Comparison of ENCODE assay signal across 12 cellular contexts in the genomic region with DNA sequence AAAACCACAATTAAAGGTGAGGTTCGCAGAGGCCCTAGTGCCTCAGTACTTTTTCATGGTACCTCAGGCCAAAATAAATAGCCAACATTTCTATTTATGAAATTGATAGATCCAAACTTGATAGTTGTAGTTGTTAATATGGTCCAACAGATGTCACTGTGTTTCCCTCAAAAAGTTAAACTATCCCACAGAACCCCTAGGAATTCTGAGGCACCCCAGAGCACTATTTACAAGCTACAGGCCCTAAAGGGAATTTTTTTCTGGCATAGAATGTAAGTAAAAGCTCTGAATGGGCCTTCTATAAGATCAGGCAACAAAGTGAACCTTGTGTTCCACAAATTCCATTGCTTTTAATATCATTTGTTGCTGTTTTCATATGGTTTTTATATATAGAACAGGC. TPM values are rescaled to one million over a fixed set of nuclear protein-coding genes. Genes with fewer than 3 reads are reported as not detected.
A peak's percentile ranks its signal among the peaks of the same experiment; 100 is the strongest.
DNase-seq lines count a peak whose midpoint lies in the region; ATAC-seq and TF ChIP-seq lines count a peak whose summit lies in the region.
"Had no signal": no experiment of that assay in that cellular context is flagged by ENCODE, and none has a peak within 500 bp of the region (broad histone marks: within the 10 kb centered on the region; RNA-seq: fewer than 3 reads in every experiment).

No MANE protein-coding gene starts in this region.

- no peaks in the 10 kb centered on the region for H3K27me3 Mint-ChIP-seq in CD4-positive, alpha-beta T cell

- TF ChIP-seq CTCF in CD4-positive, alpha-beta T cell (IDR thresholded peaks at IDR 0.05) = peak; percentile 53
- TF ChIP-seq CTCF in HEK293 (tag by site-specific recombination; IDR thresholded peaks at IDR 0.05) (no peak), body of pancreas (IDR thresholded peaks at IDR 0.05) (peak in 5 of 7 experiments; percentile 22 to 37 (median 30))

- H3K4me3 Mint-ChIP-seq in CD4-positive, alpha-beta T cell = no peak overlapping the region

- CTCF ChIA-PET in CD4-positive, alpha-beta T cell (lab: Charles Lee) = no interaction called here
- CTCF ChIA-PET in HEK293 (lab: Yijun Ruan, JAX) = interaction anchor here (0.6 to 1.9 kb wide), 10 partner anchors 30 to 608 kb away, joined by 3 to 6 read pairs (median 3); no protein-coding TSS in a partner anchor

- TF ChIP-seq POLR2A in body of pancreas (IDR thresholded peaks at IDR 0.05) = no peak

- H3K36me3 ChIP-seq in HEK293 (ENCODE audit: control insufficient read depth in 2 of 2, insufficient read depth in 1 of 2, low read length in 2 of 2) (no peaks in the 10 kb centered on the region), body of pancreas (replicated peaks in 1 of 2; ENCODE audit: insufficient read depth in 1 of 2, low read depth in 2 of 2) (no peaks in the 10 kb centered on the region)
- H3K36me3 ChIP-seq: ovary had no signal

- H3K9me3 Mint-ChIP-seq in CD4-positive, alpha-beta T cell = no peaks in the 10 kb centered on the region
- H3K9me3 Mint-ChIP-seq in activated naive CD4-positive, alpha-beta T cell treated with anti-CD3 and anti-CD28 coated beads, Interleukin-2, amount 50 U/mL, for 72 hours = no peaks in the 10 kb centered on the region

- DNase-seq in CD4-positive, alpha-beta T cell = no peak
- DNase-seq in body of pancreas (no peak), myocyte (ENCODE audit: low read depth) (peak; percentile 46)
- DNase-seq in activated CD4-positive, CD25-positive, alpha-beta regulatory T cell treated with anti-CD3 and anti-CD28 coated beads, Interleukin-2, amount 50 U/mL, for 72 hours = no peak
- DNase-seq in activated naive CD4-positive, alpha-beta T cell treated with anti-CD3 and anti-CD28 coated beads, Interleukin-2, amount 50 U/mL, for 72 hours (ENCODE audit: low spot score in 2 of 2) = no peak
- DNase-seq in stimulated activated naive CD8-positive, alpha-beta T cell treated with anti-CD3 and anti-CD28 coated beads, Interleukin-15, Interleukin-2, amounts not matched to agents 100 U/mL and 50 U/mL, for 24 hours = no peak
- DNase-seq: activated CD8-positive, alpha-beta memory T cell treated with anti-CD3 and anti-CD28 coated beads, Interleukin-2, amount 50 U/mL, for 4 hours; NK-92 treated with Interleukin-12 subunit alpha and Interleukin-12 subunit beta, amount 100 ng/mL, for 24 hours; ovary; stimulated activated naive CD4-positive, alpha-beta T cell had no signal

- peaks cover 25% of the 10 kb centered on the region for H3K4me1 Mint-ChIP-seq in CD4-positive, alpha-beta T cell (ENCODE audit: low read depth)

- 26 to 28% methylated on average over 1 of the region's 1 CpG for WGBS in body of pancreas, 2 donors

- H3K9me3 ChIP-seq in CD4-positive, alpha-beta T cell (ENCODE audit: control insufficient read depth, low read length) = no peaks in the 10 kb centered on the region
- no peaks in the 10 kb centered on the region for H3K9me3 ChIP-seq in HEK293 (ENCODE audit: control insufficient read depth, insufficient read depth, low read depth, low read length)
- no peaks in the 10 kb centered on the region for H3K9me3 ChIP-seq in body of pancreas
- H3K9me3 ChIP-seq: ovary had no signal

- peaks cover 6% of the 10 kb centered on the region for H3K36me3 Mint-ChIP-seq in CD4-positive, alpha-beta T cell (ENCODE audit: low read depth)
- peaks cover 0 to 13% of the 10 kb centered on the region in 2 donors for H3K36me3 Mint-ChIP-seq in activated naive CD4-positive, alpha-beta T cell treated with anti-CD3 and anti-CD28 coated beads, Interleukin-2, amount 50 U/mL, for 72 hours

- H3K4me3 ChIP-seq in HEK293 (ENCODE audit: low read depth, low read length) (no peak overlapping the region), body of pancreas (no peak overlapping the region)
- H3K4me3 ChIP-seq: ovary had no signal

- no peak overlapping the region for H3K27ac ChIP-seq in CD4-positive, alpha-beta T cell (ENCODE audit: low read depth, low read length)
- H3K27ac ChIP-seq in HEK293 (ENCODE audit: extremely low read depth, low read depth, low read length) (no peak overlapping the region), body of pancreas (no peak overlapping the region)
- H3K27ac ChIP-seq: ovary had no signal

- no peak for ATAC-seq in CD4-positive, alpha-beta T cell (ENCODE audit: poor library complexity)
- ATAC-seq in body of pancreas (no peak), GM19328 (IDR thresholded peaks at IDR 0.05; ENCODE audit: unreplicated experiment) (no peak)
- no peak for ATAC-seq in activated naive CD4-positive, alpha-beta T cell treated with anti-CD3 and anti-CD28 coated beads, Interleukin-2, amount 50 U/mL, for 72 hours
- ATAC-seq in stimulated activated naive CD8-positive, alpha-beta T cell treated with anti-CD3 and anti-CD28 coated beads, Interleukin-15, Interleukin-2, amounts not matched to agents 100 U/mL and 50 U/mL, for 24 hours = no peak

- H3K27me3 ChIP-seq in CD4-positive, alpha-beta T cell (ENCODE audit: control insufficient read depth, insufficient read depth, low read length) = no peaks in the 10 kb centered on the region
- no peaks in the 10 kb centered on the region for H3K27me3 ChIP-seq in body of pancreas
- H3K27me3 ChIP-seq: ovary had no signal

- H3K27ac Mint-ChIP-seq in CD4-positive, alpha-beta T cell = peak overlapping the region; percentile 40
- H3K27ac Mint-ChIP-seq in activated naive CD4-positive, alpha-beta T cell treated with anti-CD3 and anti-CD28 coated beads, Interleukin-2, amount 50 U/mL, for 72 hours = no peak overlapping the region

- intact Hi-C loops in CD4-positive, alpha-beta T cell (cut with DNase I, micrococcal nuclease) = loop anchor here (2.0 to 10.0 kb wide), 4 partner anchors 46 to 1041 kb away; no protein-coding TSS in a partner anchor
- intact Hi-C loops in body of pancreas (cut with DNase I) = no loop called here

- POLR2A ChIA-PET in CD4-positive, alpha-beta T cell (lab: Charles Lee) = no interaction called here
- POLR2A ChIA-PET in HEK293 (lab: Yijun Ruan, JAX) = no interaction called here

- no peaks in the 10 kb centered on the region for H3K4me1 ChIP-seq in HEK293 (ENCODE audit: control insufficient read depth, insufficient read depth, low read length)
- peaks cover 5% of the 10 kb centered on the region for H3K4me1 ChIP-seq in body of pancreas

TF ChIP-seq in HEK293, 187 proteins besides CTCF, POLR2A, EP300 and RAD21:
- TF ChIP-seq ZNF654 (tag by site-specific recombination; IDR thresholded peaks at IDR 0.05; ENCODE audit: low read depth) (peak; percentile 17), SCRT2 (tag by site-specific recombination; IDR thresholded peaks at IDR 0.05) (no peak)

RNA-seq across cellular contexts. Expression of a gene that starts 3.8 kb away (rescaled TPM):
- 10 to 100 TPM; 72.5 to 75.9 TPM for total RNA-seq in CD4-positive, alpha-beta T cell
- total RNA-seq in body of pancreas = 10 to 100 TPM in 1 of 2 donors, 1 to 10 TPM in 1; 4.0 to 13.0 TPM
- 19.2 and 38.4 TPM in 2 replicates for total RNA-seq in myocyte
- 26.8 TPM for polyA plus RNA-seq in myocyte (2012)
- total RNA-seq in activated naive CD4-positive, alpha-beta T cell treated with anti-CD3 and anti-CD28 coated beads, Interleukin-2, amount 50 U/mL, for 72 hours = 10 to 100 TPM in 1 of 2 donors, 1 to 10 TPM in 1; 7.9 to 11.0 TPM
